In the genomic region with DNA sequence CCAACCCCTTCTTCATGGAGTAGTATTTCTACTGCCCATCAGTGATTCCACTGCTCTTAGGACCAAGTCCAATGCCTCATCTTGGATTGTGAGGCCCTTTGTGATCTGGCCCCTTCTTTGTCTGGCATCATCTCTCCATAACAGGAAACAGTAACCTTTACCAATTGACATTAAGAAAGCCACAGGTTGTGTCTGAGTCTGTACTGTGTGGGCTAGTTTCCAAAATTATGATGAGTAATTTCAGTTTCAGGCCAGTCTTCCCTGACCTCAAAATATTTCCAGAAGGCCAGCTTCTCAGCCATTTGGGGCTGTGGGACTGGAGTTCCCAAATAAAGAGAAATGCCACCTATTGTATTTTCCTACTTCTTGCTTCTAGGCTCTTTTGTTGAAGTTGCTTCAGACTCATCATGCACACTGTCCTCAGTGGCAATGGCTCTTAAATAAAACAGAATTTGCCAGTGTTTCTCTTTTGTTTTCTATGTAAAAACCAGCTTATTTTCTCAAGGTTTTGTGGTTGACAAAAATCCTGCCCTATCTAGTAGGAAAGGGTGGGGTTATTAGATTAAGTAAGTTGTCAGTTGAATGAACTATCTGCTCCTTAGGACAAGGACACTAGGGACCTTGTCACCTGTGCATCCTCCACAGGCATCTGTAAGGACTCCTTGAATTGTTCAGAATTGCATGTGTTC, we compare ENCODE assay signal across 8 cellular contexts. TPM values are rescaled to one million over a fixed set of nuclear protein-coding genes. Genes with fewer than 3 reads are reported as not detected.
DNase-seq lines count a peak whose midpoint lies in the region; ATAC-seq, FAIRE-seq and TF ChIP-seq lines count a peak whose summit lies in the region.

No MANE protein-coding gene starts in this region.

- peak; percentile 83 for ATAC-seq in GM21447 (IDR thresholded peaks at IDR 0.05; ENCODE audit: unreplicated experiment)
- ATAC-seq in esophagus mucosa, result peak; percentile 53

- H3K27ac Mint-ChIP-seq in CD14-positive monocyte (peak overlapping the region in 1 of 7 donors; percentile 40), endothelial cell (ENCODE audit: unreplicated experiment) (no peak overlapping the region)

- peak; percentile 11 for DNase-seq in GM10266 (ENCODE audit: extremely low spot score)
- DNase-seq in HTR-8/SVneo (ENCODE audit: insufficient read length, low spot score), result peak; percentile 22
- no peak for DNase-seq in CD14-positive monocyte (ENCODE audit: low spot score)
- no peak for DNase-seq in NCI-H187 treated with DMSO at 0.1 percent for 48 hours (lab: John Stamatoyannopoulos, UW)
- DNase-seq in NCI-H1092 (lab: John Stamatoyannopoulos, UW), result no peak
- no peak for DNase-seq in endothelial cell (ENCODE audit: low spot score)

- H3K27me3 Mint-ChIP-seq in CD14-positive monocyte (ENCODE audit: low read depth in 3 of 3) (peaks cover 0 to 3% (median 0%) of the 10 kb centered on the region in 3 donors), endothelial cell (ENCODE audit: unreplicated experiment) (no peaks in the 10 kb centered on the region)

- FAIRE-seq in HTR-8/SVneo (lab: Jason Lieb, UNC), result no peak

- TF ChIP-seq CTCF in GM10266 (IDR thresholded peaks at IDR 0.05; ENCODE audit: control insufficient read depth, insufficient read depth, low read depth, missing control alignments) (no peak), CD14-positive monocyte (IDR thresholded peaks at IDR 0.05) (no peak), endothelial cell (IDR thresholded peaks at IDR 0.05; ENCODE audit: unreplicated experiment) (no peak)

- H3K36me3 Mint-ChIP-seq in CD14-positive monocyte, result peaks cover 0 to 2% of the 10 kb centered on the region in 2 donors
- H3K36me3 Mint-ChIP-seq in endothelial cell (ENCODE audit: low read depth, unreplicated experiment), result no peaks in the 10 kb centered on the region

- H3K4me1 Mint-ChIP-seq in CD14-positive monocyte (peaks cover 32% of the 10 kb centered on the region), endothelial cell (ENCODE audit: unreplicated experiment) (peaks cover 27% of the 10 kb centered on the region)

- H3K4me3 Mint-ChIP-seq in CD14-positive monocyte, result no peak overlapping the region
- no peak overlapping the region for H3K4me3 Mint-ChIP-seq in endothelial cell (ENCODE audit: unreplicated experiment)

- intact Hi-C loops in CD14-positive monocyte (cut with micrococcal nuclease), result no loop called here

- H3K9me3 Mint-ChIP-seq in CD14-positive monocyte, result peaks cover 0 to 5% (median 0%) of the 10 kb centered on the region in 7 donors
- H3K9me3 Mint-ChIP-seq in endothelial cell (ENCODE audit: unreplicated experiment), result no peaks in the 10 kb centered on the region

RNA-seq across cellular contexts. Expression of gene ACKR4, which starts 47.0 kb away (rescaled TPM):
- total RNA-seq in esophagus mucosa (not detected), endothelial cell (ENCODE audit: unreplicated experiment) (not detected)
- not detected for polyA plus RNA-seq in CD14-positive monocyte

Comparison
In these comparisons a context has a peak if more than half of its experiments do, and no peak if none do; other contexts are left out.
1. DNase-seq: peak in GM10266 (single experiment) and HTR-8/SVneo (single experiment); none in CD14-positive monocyte (single experiment), NCI-H187 treated with DMSO at 0.1 percent for 48 hours (single experiment), NCI-H1092 (single experiment) and endothelial cell (single experiment).